1 cellular context compared by ENCODE assay signal in the genomic region with DNA sequence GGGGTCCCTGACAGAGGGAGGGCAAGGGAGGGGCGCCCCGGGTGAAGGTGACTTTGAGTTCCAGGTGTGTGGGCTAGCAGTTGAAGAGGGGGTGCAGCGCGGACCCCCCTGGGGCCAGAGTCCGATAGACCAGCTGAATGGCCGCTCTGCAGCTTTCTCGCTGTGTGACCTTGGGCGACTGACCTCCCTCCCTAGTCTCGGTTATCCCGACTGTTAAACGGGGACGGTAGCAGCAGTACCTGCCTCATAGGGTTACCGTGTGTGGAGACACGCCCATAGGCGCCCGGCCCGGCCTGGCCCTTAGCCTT.
TF ChIP-seq lines count a peak whose summit lies in the region.

No MANE protein-coding gene starts in this region.

TF ChIP-seq in neural cell, 6 proteins besides CTCF, POLR2A, EP300 and RAD21:
- TF ChIP-seq, protein P1, sequence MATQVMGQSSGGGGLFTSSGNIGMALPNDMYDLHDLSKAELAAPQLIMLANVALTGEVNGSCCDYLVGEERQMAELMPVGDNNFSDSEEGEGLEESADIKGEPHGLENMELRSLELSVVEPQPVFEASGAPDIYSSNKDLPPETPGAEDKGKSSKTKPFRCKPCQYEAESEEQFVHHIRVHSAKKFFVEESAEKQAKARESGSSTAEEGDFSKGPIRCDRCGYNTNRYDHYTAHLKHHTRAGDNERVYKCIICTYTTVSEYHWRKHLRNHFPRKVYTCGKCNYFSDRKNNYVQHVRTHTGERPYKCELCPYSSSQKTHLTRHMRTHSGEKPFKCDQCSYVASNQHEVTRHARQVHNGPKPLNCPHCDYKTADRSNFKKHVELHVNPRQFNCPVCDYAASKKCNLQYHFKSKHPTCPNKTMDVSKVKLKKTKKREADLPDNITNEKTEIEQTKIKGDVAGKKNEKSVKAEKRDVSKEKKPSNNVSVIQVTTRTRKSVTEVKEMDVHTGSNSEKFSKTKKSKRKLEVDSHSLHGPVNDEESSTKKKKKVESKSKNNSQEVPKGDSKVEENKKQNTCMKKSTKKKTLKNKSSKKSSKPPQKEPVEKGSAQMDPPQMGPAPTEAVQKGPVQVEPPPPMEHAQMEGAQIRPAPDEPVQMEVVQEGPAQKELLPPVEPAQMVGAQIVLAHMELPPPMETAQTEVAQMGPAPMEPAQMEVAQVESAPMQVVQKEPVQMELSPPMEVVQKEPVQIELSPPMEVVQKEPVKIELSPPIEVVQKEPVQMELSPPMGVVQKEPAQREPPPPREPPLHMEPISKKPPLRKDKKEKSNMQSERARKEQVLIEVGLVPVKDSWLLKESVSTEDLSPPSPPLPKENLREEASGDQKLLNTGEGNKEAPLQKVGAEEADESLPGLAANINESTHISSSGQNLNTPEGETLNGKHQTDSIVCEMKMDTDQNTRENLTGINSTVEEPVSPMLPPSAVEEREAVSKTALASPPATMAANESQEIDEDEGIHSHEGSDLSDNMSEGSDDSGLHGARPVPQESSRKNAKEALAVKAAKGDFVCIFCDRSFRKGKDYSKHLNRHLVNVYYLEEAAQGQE (IDR thresholded peaks at IDR 0.05; ENCODE audit: borderline replicate concordance) = no peak
- no peak for TF ChIP-seq MXI1 (conservative IDR thresholded peaks at IDR 0.05; ENCODE audit: poor library complexity, severe bottlenecking)
- no peak for TF ChIP-seq EZH2 (IDR thresholded peaks at IDR 0.05; ENCODE audit: borderline replicate concordance, insufficient read depth, low read length, poor library complexity, severe bottlenecking)
- no peak for TF ChIP-seq POLR2AphosphoS5 (IDR thresholded peaks at IDR 0.05)
- no peak for TF ChIP-seq SMC3 (conservative IDR thresholded peaks at IDR 0.05; ENCODE audit: poor library complexity)
- TF ChIP-seq TAF1 (IDR thresholded peaks at IDR 0.05; ENCODE audit: low read depth) = no peak
